11 cellular contexts compared by ENCODE assay signal in the genomic region with DNA sequence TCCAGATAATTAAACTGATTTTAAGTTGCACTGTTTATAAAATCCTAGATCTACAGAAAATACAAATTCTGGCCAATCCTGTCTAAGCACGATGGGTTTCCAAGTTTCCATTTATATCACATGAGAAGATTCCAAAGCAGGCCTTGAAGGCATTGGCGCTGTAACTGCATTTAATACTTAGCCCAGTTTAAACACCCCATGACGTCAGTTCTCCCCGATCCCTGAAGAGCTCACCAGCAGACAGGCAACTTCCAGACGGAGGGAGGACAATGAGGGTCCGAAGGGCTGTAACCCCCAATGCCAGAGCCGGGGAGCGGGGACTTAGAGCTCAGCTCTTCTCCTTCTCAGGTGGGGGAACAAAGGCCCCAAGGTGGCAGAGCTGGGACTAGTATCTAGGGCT.
A peak's percentile ranks its signal among the peaks of the same experiment; 100 is the strongest.
DNase-seq lines count a peak whose midpoint lies in the region; ATAC-seq and TF ChIP-seq lines count a peak whose summit lies in the region.
"Had no signal": no experiment of that assay in that cellular context is flagged by ENCODE, and none has a peak within 500 bp of the region (broad histone marks: within the 10 kb centered on the region; RNA-seq: fewer than 3 reads in every experiment).

No MANE protein-coding gene starts in this region.

- H3K9me3 ChIP-seq in BLaER1 = no peaks in the 10 kb centered on the region
- H3K9me3 ChIP-seq in prostate gland = no peaks in the 10 kb centered on the region
- H3K9me3 ChIP-seq: BE2C had no signal

- DNase-seq in RPMI7951 (ENCODE audit: low read depth) (peak; percentile 39), fibroblast of the conjunctiva (ENCODE audit: low read depth) (peak; percentile 23), prostate gland (ENCODE audit: low spot score) (no peak), NCI-H1048 (lab: John Stamatoyannopoulos, UW) (no peak), NCI-H524 (lab: John Stamatoyannopoulos, UW) (no peak)
- DNase-seq in stimulated activated CD8-positive, alpha-beta memory T cell treated with anti-CD3 and anti-CD28 coated beads, Interleukin-4, amount 100 ng/mL, for 48 hours = no peak
- DNase-seq: activated CD4-positive, CD25-positive, alpha-beta regulatory T cell; MM.1S had no signal

- H4K20me1 ChIP-seq in BLaER1 = no peaks in the 10 kb centered on the region

- peak overlapping the region; percentile 61 for H3K9ac ChIP-seq in BLaER1

- H3K36me3 ChIP-seq in BLaER1 (no peaks in the 10 kb centered on the region), prostate gland (no peaks in the 10 kb centered on the region)
- H3K36me3 ChIP-seq: BE2C had no signal

- ATAC-seq in HG02981 (IDR thresholded peaks at IDR 0.05; ENCODE audit: unreplicated experiment) = no peak

- no peak for TF ChIP-seq CTCF in prostate gland (IDR thresholded peaks at IDR 0.05)

- intact Hi-C loops in prostate gland (cut with DNase I) = loop anchor here (5.0 to 10.0 kb wide), 2 partner anchors 36 to 51 kb away; no protein-coding TSS in a partner anchor

- H3K27me3 ChIP-seq in BLaER1 (no peaks in the 10 kb centered on the region), prostate gland (replicated peaks; ENCODE audit: insufficient read depth) (no peaks in the 10 kb centered on the region)
- H3K27me3 ChIP-seq: BE2C had no signal

- H3K27ac ChIP-seq in BLaER1 (peak overlapping the region; percentile 81), prostate gland (peak overlapping the region; percentile 82 to 90)

- WGBS in prostate gland = 61% methylated on average over 8 of the region's 8 CpGs

- H3K4me2 ChIP-seq in BLaER1 = peak overlapping the region; percentile 87

- TF ChIP-seq POLR2A in prostate gland (IDR thresholded peaks at IDR 0.05) = no peak

- H3K4me1 ChIP-seq in BLaER1 (peaks cover 93% of the 10 kb centered on the region), prostate gland (replicated peaks) (peaks cover 22% of the 10 kb centered on the region)

- no peak overlapping the region for H3K4me3 ChIP-seq in BLaER1
- no peak overlapping the region for H3K4me3 ChIP-seq in prostate gland

Comparison
In these comparisons a context has a peak if more than half of its experiments do, and no peak if none do; other contexts are left out.
1. DNase-seq: peak in RPMI7951 (single experiment) and fibroblast of the conjunctiva (single experiment); none in prostate gland (single experiment), NCI-H1048 (single experiment), stimulated activated CD8-positive, alpha-beta memory T cell treated with anti-CD3 and anti-CD28 coated beads, Interleukin-4, amount 100 ng/mL, for 48 hours (single experiment) and NCI-H524 (0 of 2).